Comparison of ENCODE assay signal across 12 cellular contexts in the genomic region with DNA sequence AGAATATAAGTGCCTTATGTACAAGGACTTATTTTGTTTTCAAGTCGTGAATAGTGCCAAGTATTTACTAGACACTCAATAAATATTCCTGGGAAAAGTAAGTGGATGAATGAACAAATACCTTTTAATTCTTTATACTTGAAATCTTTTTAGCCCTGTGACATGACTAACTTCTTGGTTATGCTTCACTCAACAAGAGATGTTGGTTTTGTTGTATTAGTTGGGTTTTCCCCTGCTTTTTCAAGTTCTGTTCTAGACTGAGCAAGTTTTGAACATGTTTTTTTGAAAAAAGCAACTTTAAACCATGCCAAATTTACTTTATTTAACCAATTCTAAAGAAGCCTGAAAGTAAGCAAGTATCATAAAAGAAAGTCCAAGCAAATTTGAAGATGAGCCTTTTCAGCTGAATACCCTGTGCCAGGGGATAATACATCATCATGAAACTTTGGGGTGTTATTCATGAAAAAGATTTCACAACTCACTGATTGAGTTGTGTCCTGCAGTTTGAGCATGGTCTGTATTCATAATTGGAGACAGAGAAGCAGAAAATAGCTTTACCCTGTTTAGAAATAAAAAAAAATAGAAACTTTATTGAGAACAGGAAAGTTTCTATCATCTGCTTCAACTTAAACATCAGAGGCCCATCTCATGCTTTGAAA. TPM values are rescaled to one million over a fixed set of nuclear protein-coding genes. Genes with fewer than 3 reads are reported as not detected.
DNase-seq lines count a peak whose midpoint lies in the region; ATAC-seq, FAIRE-seq and TF ChIP-seq lines count a peak whose summit lies in the region.
"Had no signal": no experiment of that assay in that cellular context is flagged by ENCODE, and none has a peak within 500 bp of the region (broad histone marks: within the 10 kb centered on the region; RNA-seq: fewer than 3 reads in every experiment).

No MANE protein-coding gene starts in this region.

- intact Hi-C loops in PC-3 (cut with micrococcal nuclease), result no loop called here

- ATAC-seq in GM18907 (IDR thresholded peaks at IDR 0.05; ENCODE audit: unreplicated experiment), result peak; percentile 88
- peak; percentile 81 for ATAC-seq in HG03442 (IDR thresholded peaks at IDR 0.05; ENCODE audit: unreplicated experiment)
- ATAC-seq in PC-3, result no peak
- ATAC-seq: left lobe of liver had no signal

- H3K27ac ChIP-seq in GM23248 (peak overlapping the region; percentile 30; the same call in 1 of the 2 replicates), osteoblast (ENCODE audit: low read depth, low read length) (peak overlapping the region; percentile 34), PC-3 (ENCODE audit: low read length) (no peak overlapping the region)

- H3K4me2 ChIP-seq in GM23248 (ENCODE audit: unreplicated experiment) (no peak overlapping the region), osteoblast (ENCODE audit: insufficient read depth, low read length) (peak overlapping the region; percentile 25), PC-3 (ENCODE audit: low read length) (no peak overlapping the region)

- POLR2A ChIA-PET in PC-3 (lab: Charles Lee; ENCODE audit: unreplicated experiment), result no interaction called here

- H3K27me3 ChIP-seq in GM23248 (replicated peaks; ENCODE audit: insufficient read depth) (no peaks in the 10 kb centered on the region), osteoblast (ENCODE audit: insufficient read depth, low read length) (no peaks in the 10 kb centered on the region), PC-3 (ENCODE audit: low read length) (no peaks in the 10 kb centered on the region)

- H3K9me2 ChIP-seq in GM23248 (ENCODE audit: insufficient read depth) (no peaks in the 10 kb centered on the region; the same call in 1 of the 2 replicates), PC-3 (replicated peaks; ENCODE audit: low read length) (no peaks in the 10 kb centered on the region)

- CTCF ChIA-PET in PC-3 (lab: Charles Lee), result no interaction called here

- no TSS peak for BruUV-seq in PC-3 (replicated peaks; lab: Mats Ljungman, UMichigan)

- 12 to 18% methylated on average over 1 of the region's 1 CpG for WGBS in GM23248 (ENCODE audit: low coverage in 1 of 2, low lambda C conversion rate in 2 of 2, missing lambda C conversion rate in 2 of 2), 2 experiments

- no peak overlapping the region for H2AFZ ChIP-seq in GM23248
- H2AFZ ChIP-seq in osteoblast (ENCODE audit: low read length), result no peak overlapping the region
- no peak overlapping the region for H2AFZ ChIP-seq in PC-3 (ENCODE audit: low read length)

- peaks cover 100% of the 10 kb centered on the region for H3K79me2 ChIP-seq in GM23248 (ENCODE audit: insufficient read depth)
- peaks cover 100% of the 10 kb centered on the region for H3K79me2 ChIP-seq in osteoblast (ENCODE audit: insufficient read depth, low read length)
- peaks cover 78% of the 10 kb centered on the region for H3K79me2 ChIP-seq in PC-3 (ENCODE audit: low read length)

- H3F3A ChIP-seq in GM23248 (ENCODE audit: insufficient read depth) (peaks cover 67% of the 10 kb centered on the region), PC-3 (ENCODE audit: low read length, unreplicated experiment) (no peaks in the 10 kb centered on the region)

- H3K4me1 ChIP-seq in GM23248 (ENCODE audit: insufficient read depth) (peaks cover 53% of the 10 kb centered on the region), osteoblast (ENCODE audit: insufficient read depth, low read length) (peaks cover 79% of the 10 kb centered on the region), PC-3 (ENCODE audit: insufficient read depth, low read length) (no peaks in the 10 kb centered on the region)

- H3K9me3 ChIP-seq in GM23248 (ENCODE audit: low read depth) (no peaks in the 10 kb centered on the region), osteoblast (ENCODE audit: low read depth, low read length) (no peaks in the 10 kb centered on the region), PC-3 (ENCODE audit: low read length) (no peaks in the 10 kb centered on the region)

- H3K4me3 ChIP-seq in GM23248 (0 out of 2 replicates have a peak overlapping the region, but pooled peaks have one; percentile 0), osteoblast (ENCODE audit: insufficient read depth, low read length) (no peak overlapping the region), PC-3 (ENCODE audit: low read length) (no peak overlapping the region)

- FAIRE-seq in frontal cortex (lab: Jason Lieb, UNC), result no peak

- H4K20me1 ChIP-seq in GM23248 (ENCODE audit: insufficient read depth) (peaks cover 24% of the 10 kb centered on the region), osteoblast (ENCODE audit: insufficient read depth, low read length) (peaks cover 88% of the 10 kb centered on the region), PC-3 (ENCODE audit: low read length) (no peaks in the 10 kb centered on the region; the same call in 1 of the 2 replicates)

- in situ Hi-C loops in GM23248 (cut with MboI), result no loop called here

- H3K36me3 ChIP-seq in GM23248 (ENCODE audit: low read depth), result peaks cover 12% of the 10 kb centered on the region
- H3K36me3 ChIP-seq in osteoblast (ENCODE audit: insufficient read depth, low read length), result peaks cover 57% of the 10 kb centered on the region
- H3K36me3 ChIP-seq in PC-3 (ENCODE audit: low read depth, low read length), result no peaks in the 10 kb centered on the region

- peak; percentile 53 for DNase-seq in GM23248
- peak; percentile 68 for DNase-seq in osteoblast (ENCODE audit: insufficient read length, low spot score, missing footprints)
- no peak for DNase-seq in frontal cortex (ENCODE audit: low spot score in 2 of 2)
- no peak for DNase-seq in PC-3
- DNase-seq in SW480 (ENCODE audit: low spot score), result no peak
- no peak for DNase-seq in NCI-H526 treated with DMSO at 0.1 percent for 48 hours (lab: John Stamatoyannopoulos, UW)
- DNase-seq: activated effector memory CD4-positive, alpha-beta T cell treated with anti-CD3 and anti-CD28 coated beads, Interleukin-2, amount 50 U/mL, for 16 hours; retina; stimulated activated naive CD4-positive, alpha-beta T cell had no signal

- no peak overlapping the region for H3K9ac ChIP-seq in GM23248
- no peak overlapping the region for H3K9ac ChIP-seq in PC-3 (ENCODE audit: low read length)

- no peak for TF ChIP-seq CTCF in osteoblast (IDR thresholded peaks at IDR 0.05; ENCODE audit: extremely low read depth, low read depth, low read length)
- no peak for TF ChIP-seq CTCF in PC-3 (conservative IDR thresholded peaks at IDR 0.05; ENCODE audit: low read depth, low read length)

RNA-seq across cellular contexts. Expression of a gene that starts 11.1 kb away (rescaled TPM):
- total RNA-seq in GM23248 (2014; rRNA removed; shearing (Covaris generic)), result 269 and 318 TPM in 2 replicates
- 276 and 288 TPM in 2 replicates for polyA plus RNA-seq in GM23248 (2016; fragmentation: Nextera tagmentation; extraction: Ambion mirVana)
- total RNA-seq in osteoblast (465 and 536 TPM in 2 replicates), frontal cortex (118 TPM), PC-3 (2014; rRNA removed) (83.6 and 107 TPM in 2 replicates)

Comparison
In these comparisons a context has a peak if more than half of its experiments do, and no peak if none do; other contexts are left out.
1. DNase-seq: peak in GM23248 (single experiment) and osteoblast (single experiment); none in frontal cortex (0 of 2), PC-3 (single experiment), SW480 (single experiment) and NCI-H526 treated with DMSO at 0.1 percent for 48 hours (single experiment).